ENCODE assay signal across 8 cellular contexts in the genomic region with DNA sequence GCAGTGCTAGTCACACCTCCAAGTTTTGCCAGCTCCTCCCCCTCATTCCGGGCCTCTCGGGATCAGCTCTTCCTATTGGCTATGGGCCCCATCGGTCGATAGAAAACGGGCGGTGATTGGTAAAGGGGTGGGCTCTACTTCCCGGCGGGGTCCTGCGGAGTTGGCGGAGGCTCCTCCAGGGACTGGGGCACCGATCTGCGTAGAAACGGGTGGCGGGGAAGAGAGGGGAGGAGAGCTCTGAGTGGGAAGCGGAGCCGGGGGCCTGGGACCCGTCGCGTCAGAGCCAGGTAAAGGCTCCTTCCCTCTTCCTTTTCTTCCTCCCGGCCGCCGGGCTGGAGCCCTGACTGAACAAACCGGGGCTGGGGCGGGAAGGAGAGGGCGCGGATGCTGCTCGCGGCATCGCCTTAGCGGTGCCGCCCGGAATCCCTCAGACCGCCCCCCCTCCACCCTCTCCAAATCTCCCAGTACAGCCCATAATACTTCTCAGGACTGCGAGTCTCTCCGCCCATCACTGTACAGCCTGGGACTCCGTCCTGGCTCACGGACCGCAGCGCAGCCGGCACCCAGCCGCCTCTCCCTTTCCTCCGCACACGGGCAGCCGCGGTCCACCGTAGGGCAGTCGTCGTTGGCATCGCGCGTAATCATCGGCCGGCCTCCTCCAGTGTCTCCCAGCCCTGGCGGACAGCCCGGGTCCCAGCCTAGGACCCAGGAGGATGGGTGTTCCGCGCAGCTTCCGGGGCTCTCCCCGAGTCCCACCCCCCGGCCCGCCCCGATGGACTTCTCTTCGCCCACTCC. TPM values are rescaled to one million over a fixed set of nuclear protein-coding genes. Genes with fewer than 3 reads are reported as not detected.
A peak's percentile ranks its signal among the peaks of the same experiment; 100 is the strongest.
DNase-seq lines count a peak whose midpoint lies in the region; ATAC-seq and TF ChIP-seq lines count a peak whose summit lies in the region.
"Not testable (repeated sequence)": the region's sequence is repeated elsewhere in the genome, so short reads cannot be mapped to it uniquely, and the experiment has no call there.

A gene (plus strand): TSS at position 178 of the 795 bp plus-strand sequence. CDS start 2,430 bp downstream, outside the sequence.

- POLR2A ChIA-PET in IMR-90 (lab: Charles Lee; ENCODE audit: unreplicated experiment); PC-3 (lab: Charles Lee; ENCODE audit: unreplicated experiment): not testable (repeated sequence)

- not testable (repeated sequence) for H4K91ac ChIP-seq in IMR-90 (ENCODE audit: insufficient read depth, low read depth, low read length)

- H3K4me3 ChIP-seq in IMR-90 (ENCODE audit: insufficient read depth, low read depth, low read length) (peak within 1 kb of the TSS; percentile 83), PC-3 (ENCODE audit: low read length) (peak within 1 kb of the TSS; percentile 64), lower leg skin (ENCODE audit: low read depth, poor library complexity, severe bottlenecking) (peak within 1 kb of the TSS; percentile 38)
- peak within 1 kb of the TSS; percentile 49 for H3K4me3 ChIP-seq in effector memory CD4-positive, alpha-beta T cell (ENCODE audit: insufficient read depth, low read depth, low read length, poor library complexity, severe bottlenecking)

- in situ Hi-C loops in IMR-90 (cut with MboI; ENCODE audit: low sequenced_read_pairs) = not testable (repeated sequence)

- H2BK15ac ChIP-seq in IMR-90 (ENCODE audit: low read depth, low read length) = not testable (repeated sequence)

- CTCF ChIA-PET in IMR-90 (lab: Yijun Ruan, JAX); PC-3 (lab: Charles Lee); activated CD8-positive, alpha-beta memory T cell treated with anti-CD3 and anti-CD28 coated beads, Interleukin-2, amount 10 ng/mL, durations not matched to agents 7 days and 5 days (lab: Charles Lee): not testable (repeated sequence)

- not testable (repeated sequence) for H2BK120ac ChIP-seq in IMR-90 (ENCODE audit: low read depth, low read length)

- not testable (repeated sequence) for BruUV-seq in IMR-90 (replicated peaks; lab: Mats Ljungman, UMichigan)
- TSS peak; percentile 76 for BruUV-seq in PC-3 (replicated peaks; lab: Mats Ljungman, UMichigan)

- H3K4me1 Mint-ChIP-seq in activated CD8-positive, alpha-beta memory T cell treated with anti-CD3 and anti-CD28 coated beads, Interleukin-2, amount 10 ng/mL, durations not matched to agents 7 days and 5 days = not testable (repeated sequence)

- dilution Hi-C loops in IMR-90 (cut with HindIII; ENCODE audit: low sequenced_read_pairs, unreplicated experiment) = not testable (repeated sequence)

- not testable (repeated sequence) for H3K9me2 ChIP-seq in PC-3 (replicated peaks; ENCODE audit: low read length)

- H3K4ac ChIP-seq in IMR-90 (ENCODE audit: low read depth, low read length) = not testable (repeated sequence)

- H3K9me3 ChIP-seq in IMR-90 (ENCODE audit: control insufficient read depth, insufficient read depth, low read length); PC-3 (ENCODE audit: low read length); effector memory CD4-positive, alpha-beta T cell (ENCODE audit: control insufficient read depth, low read length): not testable (repeated sequence)

- peak within 1 kb of the TSS; percentile 87 for H3K4me2 ChIP-seq in IMR-90 (ENCODE audit: low read depth, low read length)
- H3K4me2 ChIP-seq in PC-3 (ENCODE audit: low read length) = peak within 1 kb of the TSS; percentile 63

- not testable (repeated sequence) for H3K14ac ChIP-seq in IMR-90 (replicated peaks; ENCODE audit: low read depth, low read length)

- not testable (repeated sequence) for H3K18ac ChIP-seq in IMR-90 (ENCODE audit: low read depth, low read length)

- not testable (repeated sequence) for H3K9me1 ChIP-seq in IMR-90 (ENCODE audit: insufficient read depth, low read length)

- not testable (repeated sequence) for H3K4me1 ChIP-seq in IMR-90 (ENCODE audit: control insufficient read depth, insufficient read depth, low read length); PC-3 (ENCODE audit: insufficient read depth, low read length); effector memory CD4-positive, alpha-beta T cell (ENCODE audit: control insufficient read depth, insufficient read depth, low read length, poor library complexity, severe bottlenecking)

- not testable (repeated sequence) for H2AK5ac ChIP-seq in IMR-90 (ENCODE audit: low read depth, low read length)

- ATAC-seq in GM21423 (IDR thresholded peaks at IDR 0.05; ENCODE audit: unreplicated experiment) (peak; percentile 3), IMR-90 (ENCODE audit: low read depth) (peak; percentile 38), PC-3 (peak; percentile 59)
- ATAC-seq in activated CD8-positive, alpha-beta memory T cell treated with anti-CD3 and anti-CD28 coated beads, Interleukin-2, amount 10 ng/mL, durations not matched to agents 7 days and 5 days = peak; percentile 21

- not testable (repeated sequence) for H3K9me3 Mint-ChIP-seq in activated CD8-positive, alpha-beta memory T cell treated with anti-CD3 and anti-CD28 coated beads, Interleukin-2, amount 10 ng/mL, durations not matched to agents 7 days and 5 days (ENCODE audit: low read depth)

- TF ChIP-seq CTCF in AG09319 (IDR thresholded peaks at IDR 0.05; ENCODE audit: low read depth, low read length); IMR-90 (conservative IDR thresholded peaks at IDR 0.05; ENCODE audit: low read depth, low read length); PC-3 (conservative IDR thresholded peaks at IDR 0.05; ENCODE audit: low read depth, low read length); lower leg skin (IDR thresholded peaks at IDR 0.05): not testable (repeated sequence)

- peak within 1 kb of the TSS; percentile 72 for H2BK5ac ChIP-seq in IMR-90 (ENCODE audit: low read depth, low read length, poor library complexity, severe bottlenecking)

- not testable (repeated sequence) for TF ChIP-seq POLR2A in IMR-90 (IDR thresholded peaks at IDR 0.05; ENCODE audit: low read depth, low read length); lower leg skin (IDR thresholded peaks at IDR 0.05)

- H3K27me3 Mint-ChIP-seq in activated CD8-positive, alpha-beta memory T cell treated with anti-CD3 and anti-CD28 coated beads, Interleukin-2, amount 10 ng/mL, durations not matched to agents 7 days and 5 days = not testable (repeated sequence)

- not testable (repeated sequence) for H4K5ac ChIP-seq in IMR-90 (ENCODE audit: low read depth, low read length)

- H2AFZ ChIP-seq in IMR-90 (replicated peaks; ENCODE audit: low read length, poor library complexity) = not testable (repeated sequence)
- 0 out of 2 replicates have a peak within 1 kb of the TSS, but pooled peaks have one; percentile 54 for H2AFZ ChIP-seq in PC-3 (ENCODE audit: low read length)

- TF ChIP-seq RAD21 in IMR-90 (IDR thresholded peaks at IDR 0.05; ENCODE audit: low read length) = not testable (repeated sequence)

- not testable (repeated sequence) for H3K56ac ChIP-seq in IMR-90 (ENCODE audit: extremely low read depth, insufficient read depth, low read length)

- H2AK9ac ChIP-seq in IMR-90 (replicated peaks; ENCODE audit: low read depth, low read length, poor library complexity) = not testable (repeated sequence)

- not testable (repeated sequence) for H2BK20ac ChIP-seq in IMR-90 (ENCODE audit: low read depth, low read length)

- not testable (repeated sequence) for H3K27me3 ChIP-seq in IMR-90 (ENCODE audit: control insufficient read depth, insufficient read depth, low read length); PC-3 (ENCODE audit: low read length); effector memory CD4-positive, alpha-beta T cell (replicated peaks; ENCODE audit: control insufficient read depth, insufficient read depth, low read length, poor library complexity, severe bottlenecking)

- intact Hi-C loops in IMR-90 (cut with micrococcal nuclease); PC-3 (cut with micrococcal nuclease); lower leg skin (cut with DNase I; ENCODE audit: low total_unique reads): not testable (repeated sequence)

- not testable (repeated sequence) for H3K23ac ChIP-seq in IMR-90 (ENCODE audit: low read depth, low read length)

- DNase-seq in AG09319 (ENCODE audit: extremely low read depth, low read depth) (peak; percentile 23), IMR-90 (peak; percentile 55), PC-3 (peak; percentile 67), lower leg skin (ENCODE audit: low spot score in 2 of 2) (peak; percentile 69 to 91)
- peak; percentile 76 for DNase-seq in activated CD8-positive, alpha-beta memory T cell treated with anti-CD3 and anti-CD28 coated beads, Interleukin-2, amount 10 ng/mL, durations not matched to agents 7 days and 5 days
- peak; percentile 24 to 51 (median 43) for DNase-seq in effector memory CD4-positive, alpha-beta T cell
- peak; percentile 1 to 7 for DNase-seq in stimulated activated CD4-positive, alpha-beta T cell treated with anti-CD3 and anti-CD28 coated beads, Interleukin-15, amount 100 ng/mL, for 1 hour (ENCODE audit: low read depth in 1 of 2, low spot score in 1 of 2)

- H3K27ac ChIP-seq in IMR-90 (ENCODE audit: insufficient read depth, low read length) = peak within 1 kb of the TSS; percentile 91
- not testable (repeated sequence) for H3K27ac ChIP-seq in PC-3 (ENCODE audit: low read length); effector memory CD4-positive, alpha-beta T cell (ENCODE audit: insufficient read depth, low read length, poor library complexity, severe bottlenecking)

- H3K79me2 ChIP-seq in PC-3 (ENCODE audit: low read length) = not testable (repeated sequence)

- H3K36me3 ChIP-seq in IMR-90 (ENCODE audit: control insufficient read depth, insufficient read depth, low read length); PC-3 (ENCODE audit: low read depth, low read length); effector memory CD4-positive, alpha-beta T cell (ENCODE audit: control insufficient read depth, insufficient read depth, low read length): not testable (repeated sequence)

- H3K9ac ChIP-seq in IMR-90 (ENCODE audit: low read depth, low read length) (peak within 1 kb of the TSS; percentile 91), PC-3 (ENCODE audit: low read length) (0 out of 2 replicates have a peak within 1 kb of the TSS, but pooled peaks have one; percentile 27)

- H3K79me1 ChIP-seq in IMR-90 (ENCODE audit: low read depth in 1 of 2, low read length in 2 of 2) = not testable (repeated sequence)

- not testable (repeated sequence) for H4K8ac ChIP-seq in IMR-90 (ENCODE audit: low read depth in 2 of 2, low read length in 2 of 2)

- WGBS in IMR-90 (ENCODE audit: extremely low coverage in 2 of 2, insufficient read length in 1 of 2), 2 experiments = no CpG with 5 or more reads among the region's 63 CpGs
- WGBS in lower leg skin, 2 donors = 0% methylated on average over 8 of the region's 63 CpGs; no CpG with 5 or more reads in 1 of the 2 donors

- H3F3A ChIP-seq in PC-3 (ENCODE audit: low read length, unreplicated experiment) = not testable (repeated sequence)

- peak within 1 kb of the TSS; percentile 79 for H3K27ac Mint-ChIP-seq in activated CD8-positive, alpha-beta memory T cell treated with anti-CD3 and anti-CD28 coated beads, Interleukin-2, amount 10 ng/mL, durations not matched to agents 7 days and 5 days

- peak within 1 kb of the TSS; percentile 76 for H3K4me3 Mint-ChIP-seq in activated CD8-positive, alpha-beta memory T cell treated with anti-CD3 and anti-CD28 coated beads, Interleukin-2, amount 10 ng/mL, durations not matched to agents 7 days and 5 days

- H4K20me1 ChIP-seq in IMR-90 (ENCODE audit: insufficient read depth, low read length); PC-3 (ENCODE audit: low read length): not testable (repeated sequence)

- H3K36me3 Mint-ChIP-seq in activated CD8-positive, alpha-beta memory T cell treated with anti-CD3 and anti-CD28 coated beads, Interleukin-2, amount 10 ng/mL, durations not matched to agents 7 days and 5 days = not testable (repeated sequence)

RNA-seq across cellular contexts. Expression of the gene that starts here (rescaled TPM):
- 33.3 and 50.3 TPM in 2 replicates for total RNA-seq in IMR-90 (2012; rRNA removed)
- 19.7 and 20.7 TPM in 2 replicates for polyA plus RNA-seq in IMR-90 (2012; rRNA removed)
- polyA plus RNA-seq in IMR-90 (2012; cell fraction: cytosol; rRNA removed) = 8.1 and 12.3 TPM in 2 replicates
- 46.8 and 67.8 TPM in 2 replicates for polyA plus RNA-seq in IMR-90 (2012; cell fraction: nucleus; rRNA removed; ENCODE audit: low replicate concordance)
- total RNA-seq in PC-3 (2014; rRNA removed) = 69.1 and 79.5 TPM in 2 replicates
- total RNA-seq in activated CD8-positive, alpha-beta memory T cell treated with anti-CD3 and anti-CD28 coated beads, Interleukin-2, amount 10 ng/mL, durations not matched to agents 7 days and 5 days = 100 to 1,000 TPM; 124 to 130 TPM
- 100 to 1,000 TPM in 3 of 4 donors, 10 to 100 TPM in 1; 81.2 to 161 (median 113) TPM for total RNA-seq in lower leg skin

Comparison
In these comparisons a context has a peak if more than half of its experiments do, and no peak if none do; other contexts are left out.
1. DNase-seq: peak in every context shown above with its lines; median percentile 80 in lower leg skin; 76 in activated CD8-positive, alpha-beta memory T cell treated with anti-CD3 and anti-CD28 coated beads, Interleukin-2, amount 10 ng/mL, durations not matched to agents 7 days and 5 days; 67 in PC-3; 55 in IMR-90; 43 in effector memory CD4-positive, alpha-beta T cell; 23 in AG09319; 4 in stimulated activated CD4-positive, alpha-beta T cell treated with anti-CD3 and anti-CD28 coated beads, Interleukin-15, amount 100 ng/mL, for 1 hour.
2. ATAC-seq: peak in every context shown above with its lines; median percentile 59 in PC-3; 38 in IMR-90; 21 in activated CD8-positive, alpha-beta memory T cell treated with anti-CD3 and anti-CD28 coated beads, Interleukin-2, amount 10 ng/mL, durations not matched to agents 7 days and 5 days; 3 in GM21423.